In genomic region chr22:22877523-22878210, GRCh38 we compare ENCODE assay signal across 9 cellular contexts. TPM values are rescaled to one million over a fixed set of nuclear protein-coding genes. Genes with fewer than 3 reads are reported as not detected.
DNase-seq lines count a peak whose midpoint lies in the region; ATAC-seq and TF ChIP-seq lines count a peak whose summit lies in the region.
"Had no signal": no experiment of that assay in that cellular context is flagged by ENCODE, and none has a peak within 500 bp of the region (broad histone marks: within the 10 kb centered on the region; RNA-seq: fewer than 3 reads in every experiment).

No MANE protein-coding gene starts in this region.

- H3K4me3 Mint-ChIP-seq in T-helper 2 cell treated with Interferon-gamma antibody and Interleukin-4, amounts not matched to agents 5 μg/mL and 100 μg/mL, for 36 hours: no peak overlapping the region

- peak; percentile 3 for DNase-seq in DMS153 (lab: John Stamatoyannopoulos, UW)
- DNase-seq in LNCaP clone FGC (ENCODE audit: low read depth): peak; percentile 15
- DNase-seq in T-helper 2 cell treated with Interferon-gamma antibody and Interleukin-4, amounts not matched to agents 5 μg/mL and 100 μg/mL, for 36 hours (ENCODE audit: low spot score): peak; percentile 40
- DNase-seq in ascending aorta (ENCODE audit: low spot score in 2 of 2): no peak
- DNase-seq in inferior parietal cortex (ENCODE audit: extremely low spot score): peak; percentile 72
- peak; percentile 62 for DNase-seq in stimulated activated CD4-positive, alpha-beta T cell treated with anti-CD3 and anti-CD28 coated beads, Interleukin-1b, Interleukin-23, amount 100 ng/mL, for 48 hours

- peak; percentile 94 for TF ChIP-seq CTCF in LNCaP clone FGC (IDR thresholded peaks at IDR 0.05; ENCODE audit: control insufficient read depth, extremely low read depth, insufficient read depth)
- TF ChIP-seq CTCF in ascending aorta (IDR thresholded peaks at IDR 0.05): peak in 2 of 3 experiments; percentile 3 to 37

- H3K27me3 Mint-ChIP-seq in T-helper 2 cell treated with Interferon-gamma antibody and Interleukin-4, amounts not matched to agents 5 μg/mL and 100 μg/mL, for 36 hours (ENCODE audit: low read depth): peaks cover 17% of the 10 kb centered on the region

- ATAC-seq in HG03280 (IDR thresholded peaks at IDR 0.05; ENCODE audit: unreplicated experiment) (no peak), GM21529 (IDR thresholded peaks at IDR 0.05; ENCODE audit: unreplicated experiment) (no peak)

- H3K27me3 ChIP-seq in ascending aorta: no peaks in the 10 kb centered on the region
- H3K27me3 ChIP-seq: SJCRH30 had no signal

- H3K36me3 ChIP-seq in ascending aorta: no peaks in the 10 kb centered on the region
- H3K36me3 ChIP-seq: SJCRH30 had no signal

- H3K4me1 ChIP-seq in ascending aorta: no peaks in the 10 kb centered on the region

- peaks cover 0 to 8% of the 10 kb centered on the region in 2 donors for H3K9me3 ChIP-seq in ascending aorta
- H3K9me3 ChIP-seq: SJCRH30 had no signal

- intact Hi-C loops in ascending aorta (cut with DNase I): no loop called here

- no peaks in the 10 kb centered on the region for H3K36me3 Mint-ChIP-seq in T-helper 2 cell treated with Interferon-gamma antibody and Interleukin-4, amounts not matched to agents 5 μg/mL and 100 μg/mL, for 36 hours (ENCODE audit: low read depth)

- H3K9me3 Mint-ChIP-seq in T-helper 2 cell treated with Interferon-gamma antibody and Interleukin-4, amounts not matched to agents 5 μg/mL and 100 μg/mL, for 36 hours: no peaks in the 10 kb centered on the region

- no peak overlapping the region for H3K27ac Mint-ChIP-seq in T-helper 2 cell treated with Interferon-gamma antibody and Interleukin-4, amounts not matched to agents 5 μg/mL and 100 μg/mL, for 36 hours

- H3K4me3 ChIP-seq in LNCaP clone FGC (ENCODE audit: low read depth, low read length) (no peak overlapping the region), ascending aorta (no peak overlapping the region)
- H3K4me3 ChIP-seq: SJCRH30 had no signal

- H3K4me1 Mint-ChIP-seq in T-helper 2 cell treated with Interferon-gamma antibody and Interleukin-4, amounts not matched to agents 5 μg/mL and 100 μg/mL, for 36 hours (ENCODE audit: low read depth): no peaks in the 10 kb centered on the region

- H3K27ac ChIP-seq in ascending aorta: no peak overlapping the region
- H3K27ac ChIP-seq: SJCRH30 had no signal

RNA-seq across cellular contexts. Expression of gene IGLL5, which starts 9.9 kb away (rescaled TPM):
- 2.3 TPM for total RNA-seq in ascending aorta

Comparison
In these comparisons a context has a peak if more than half of its experiments do, and no peak if none do; other contexts are left out.
1. DNase-seq: peak in DMS153 (single experiment), LNCaP clone FGC (single experiment), T-helper 2 cell treated with Interferon-gamma antibody and Interleukin-4, amounts not matched to agents 5 μg/mL and 100 μg/mL, for 36 hours (single experiment), inferior parietal cortex (single experiment) and stimulated activated CD4-positive, alpha-beta T cell treated with anti-CD3 and anti-CD28 coated beads, Interleukin-1b, Interleukin-23, amount 100 ng/mL, for 48 hours (single experiment); none in ascending aorta (0 of 2).